15 cellular contexts compared by ENCODE assay signal in genomic region chr11:108609681-108610080, GRCh38. TPM values are rescaled to one million over a fixed set of nuclear protein-coding genes. Genes with fewer than 3 reads are reported as not detected.
DNase-seq lines count a peak whose midpoint lies in the region; ATAC-seq, FAIRE-seq and TF ChIP-seq lines count a peak whose summit lies in the region.
"Had no signal": no experiment of that assay in that cellular context is flagged by ENCODE, and none has a peak within 500 bp of the region (broad histone marks: within the 10 kb centered on the region; RNA-seq: fewer than 3 reads in every experiment).

No MANE protein-coding gene starts in this region.

- H3K36me3 ChIP-seq in mucosa of descending colon (ENCODE audit: low read depth) = no peaks in the 10 kb centered on the region
- H3K36me3 ChIP-seq: BLaER1 treated with 17β-estradiol and CSF1 and Interleukin-3, amounts not matched to agents 10 nM and 100 nM; thoracic aorta had no signal

- FAIRE-seq in RCC 7860 (lab: Jason Lieb, UNC) = peak; percentile 83

- H3K4me3 ChIP-seq in choroid plexus epithelial cell (ENCODE audit: low read depth, low read length) = no peak overlapping the region
- H3K4me3 ChIP-seq in mucosa of descending colon = no peak overlapping the region
- H3K4me3 ChIP-seq: BLaER1 treated with 17β-estradiol and CSF1 and Interleukin-3, amounts not matched to agents 10 nM and 100 nM; thoracic aorta had no signal

- H3K9me3 ChIP-seq in mucosa of descending colon = no peaks in the 10 kb centered on the region
- H3K9me3 ChIP-seq: BLaER1 treated with 17β-estradiol and CSF1 and Interleukin-3, amounts not matched to agents 10 nM and 100 nM; thoracic aorta had no signal

- no peaks in the 10 kb centered on the region for H3K4me1 ChIP-seq in mucosa of descending colon (ENCODE audit: low read depth)

- H3K27ac ChIP-seq in substantia nigra (ENCODE audit: low read depth, low read length, poor library complexity, severe bottlenecking) = no peak overlapping the region
- H3K27ac ChIP-seq: BLaER1 treated with 17β-estradiol and CSF1 and Interleukin-3, amounts not matched to agents 10 nM and 100 nM; thoracic aorta had no signal

- intact Hi-C loops in mucosa of descending colon (cut with DNase I, micrococcal nuclease) = no loop called here

- ATAC-seq in mucosa of descending colon = no peak

- DNase-seq in GM04503 (ENCODE audit: low read depth) (peak; percentile 29), RCC 7860 (ENCODE audit: low spot score) (peak; percentile 86), choroid plexus epithelial cell (ENCODE audit: low read depth) (peak; percentile 62), myocyte (ENCODE audit: low read depth) (peak; percentile 88), substantia nigra (lab: John Stamatoyannopoulos, UW) (no peak), dedifferentiated amniotic fluid mesenchymal stem cell (ENCODE audit: extremely low spot score) (no peak), T1000 (lab: John Stamatoyannopoulos, UW) (no peak), mucosa of descending colon (no peak)
- DNase-seq: caudate nucleus, DMS79, MM.1S, NCI-H2029, posterior cingulate gyrus had no signal

- TF ChIP-seq CTCF in choroid plexus epithelial cell (conservative IDR thresholded peaks at IDR 0.05; ENCODE audit: low read depth, low read length) (no peak), mucosa of descending colon (IDR thresholded peaks at IDR 0.05) (no peak)

RNA-seq across cellular contexts. Expression of gene EXPH5, which starts 16.1 kb away (rescaled TPM):
- total RNA-seq in myocyte (1.3 and 1.5 TPM in 2 replicates), mucosa of descending colon (10 to 100 TPM; 22.4 to 79.3 (median 26.1) TPM)
- polyA plus RNA-seq in myocyte (2012) = 1.2 TPM

RNA-seq across cellular contexts. Expression of gene DDX10, which starts 55.2 kb away (rescaled TPM):
- total RNA-seq in myocyte (22.9 and 23.4 TPM in 2 replicates), mucosa of descending colon (10 to 100 TPM; 16.1 to 18.3 (median 17.3) TPM)
- polyA plus RNA-seq in myocyte (2012) = 10.6 TPM

Comparison
In these comparisons a context has a peak if more than half of its experiments do, and no peak if none do; other contexts are left out.
1. DNase-seq: peak in GM04503 (single experiment), RCC 7860 (single experiment), choroid plexus epithelial cell (single experiment) and myocyte (single experiment); none in substantia nigra (0 of 49), dedifferentiated amniotic fluid mesenchymal stem cell (single experiment), T1000 (single experiment) and mucosa of descending colon (0 of 3).